ENCODE assay signal across 8 cellular contexts in genomic region chr7:123557631-123558505, GRCh38. TPM values are rescaled to one million over a fixed set of nuclear protein-coding genes. Genes with fewer than 3 reads are reported as not detected.
DNase-seq lines count a peak whose midpoint lies in the region; ATAC-seq and TF ChIP-seq lines count a peak whose summit lies in the region.

Gene NDUFA5, minus strand, starts transcription at chr7:123557818. Its CDS starts 23 bp downstream, at chr7:123557795.

- peak; percentile 99 for ATAC-seq in GM18498 (IDR thresholded peaks at IDR 0.05; ENCODE audit: unreplicated experiment)
- ATAC-seq in HG02885 (IDR thresholded peaks at IDR 0.05; ENCODE audit: poor library complexity, unreplicated experiment) = peak; percentile 97
- ATAC-seq in left cardiac atrium = peak; percentile 99
- peak; percentile 100 for ATAC-seq in upper lobe of right lung

- H3K4me3 ChIP-seq in upper lobe of right lung = peak within 1 kb of the TSS; percentile 86

- intact Hi-C loops in T-helper 1 cell treated with Interleukin-12 subunit alpha and Interleukin-12 subunit beta and Interleukin-4 antibody, amounts not matched to agents 30 ng/mL and 1 ng/mL, for 36 hours (cut with micrococcal nuclease) = loop anchor here (1.0 to 2.0 kb wide), 6 partner anchors 24 to 1371 kb away; partner anchors contain the start of genes IQUB, POT1 and WASL
- intact Hi-C loops in left cardiac atrium (cut with DNase I) = loop anchor here in 1 of 2 donors (10.0 kb wide), 1 partner anchor 137 kb away; no protein-coding TSS in a partner anchor
- intact Hi-C loops in posterior vena cava (cut with DNase I) = no loop called here
- intact Hi-C loops in upper lobe of right lung (cut with DNase I) = no loop called here

- no peaks in the 10 kb centered on the region for H3K27me3 ChIP-seq in upper lobe of right lung

- peaks cover 13% of the 10 kb centered on the region for H3K36me3 ChIP-seq in upper lobe of right lung

- DNase-seq in NCI-H1694 (lab: John Stamatoyannopoulos, UW) = peak; percentile 99
- peak; percentile 99 for DNase-seq in amniotic stem cell (lab: John Stamatoyannopoulos, UW)
- DNase-seq in left cardiac atrium = peak; percentile 98
- DNase-seq in posterior vena cava (ENCODE audit: low spot score) = peak; percentile 97
- peak; percentile 95 for DNase-seq in upper lobe of right lung

- peaks cover 20% of the 10 kb centered on the region for H3K4me1 ChIP-seq in upper lobe of right lung

- no peaks in the 10 kb centered on the region for H3K9me3 ChIP-seq in upper lobe of right lung

- peak within 1 kb of the TSS; percentile 92 for H3K27ac ChIP-seq in upper lobe of right lung

- no peak for TF ChIP-seq CTCF in upper lobe of right lung (IDR thresholded peaks at IDR 0.05)

RNA-seq across cellular contexts. Expression of gene NDUFA5, which starts in this region (rescaled TPM):
- total RNA-seq in T-helper 1 cell treated with Interleukin-12 subunit alpha and Interleukin-12 subunit beta and Interleukin-4 antibody, amounts not matched to agents 30 ng/mL and 1 ng/mL, for 36 hours = 52.1 and 52.3 TPM in 2 replicates
- total RNA-seq in left cardiac atrium = 100 to 1,000 TPM; 240 to 283 TPM
- total RNA-seq in posterior vena cava = 10 to 100 TPM; 84.8 to 85.7 TPM
- 67.1 TPM for total RNA-seq in upper lobe of right lung

Comparison
In these comparisons a context has a peak if more than half of its experiments do, and no peak if none do; other contexts are left out.
1. Peak in every context shown above with its lines: DNase-seq, ATAC-seq, H3K4me3 ChIP-seq and H3K27ac ChIP-seq.